In genomic region chr7:89958525-89959068, GRCh38 we compare ENCODE assay signal across 24 cellular contexts.
"Had no signal": no experiment of that assay in that cellular context is flagged by ENCODE, and none has a peak within 500 bp of the region (broad histone marks: within the 10 kb centered on the region; RNA-seq: fewer than 3 reads in every experiment).

No MANE protein-coding gene starts in this region.

- DNase-seq: hypothalamus; islet precursor cell; left ventricle myocardium inferior; midbrain; mucosa of descending colon; naive thymus-derived CD8-positive, alpha-beta T cell; nucleus accumbens; pancreas; posterior cingulate gyrus; retina; right cardiac atrium; sigmoid colon; stimulated activated CD4-positive, alpha-beta T cell treated with anti-CD3 and anti-CD28 coated beads, Interleukin-1b, Interleukin-23, amount 100 ng/mL, for 48 hours; stimulated activated CD4-positive, alpha-beta T cell treated with anti-CD3 and anti-CD28 coated beads, Interleukin-2, amount 100 ng/mL, for 48 hours; stimulated activated CD4-positive, alpha-beta T cell treated with anti-CD3 and anti-CD28 coated beads, Interleukin-4, amount 100 ng/mL, for 4 hours; stimulated activated CD8-positive, alpha-beta memory T cell treated with anti-CD3 and anti-CD28 coated beads, Interleukin-4, amount 100 ng/mL, for 48 hours; stimulated activated naive CD4-positive, alpha-beta T cell treated with Interleukin-2 at 50 U/mL for 16 hours; stimulated activated naive CD8-positive, alpha-beta T cell treated with anti-CD3 and anti-CD28 coated beads, Interleukin-15, amount 100 ng/mL, for 72 hours; substantia nigra; testis; thyroid gland; transverse colon; upper lobe of left lung had no signal

- ATAC-seq: mucosa of descending colon; naive thymus-derived CD8-positive, alpha-beta T cell; pancreas; right cardiac atrium; stimulated activated memory B cell treated with anti-CD40 and anti-IgM and Interleukin-4, amounts not matched to agents 10 μg/mL and 1 μg/mL and 100 μg/mL, for 72 hours; stimulated activated naive CD8-positive, alpha-beta T cell treated with anti-CD3 and anti-CD28 coated beads, Interleukin-15, amount 100 ng/mL, for 72 hours had no signal
